Comparison of ENCODE assay signal across 1 cellular context in genomic region chr11:32427616-32427934, GRCh38.
TF ChIP-seq lines count a peak whose summit lies in the region.

No MANE protein-coding gene starts in this region.

TF ChIP-seq in K562, 482 proteins besides CTCF, POLR2A, EP300 and RAD21:
- TF ChIP-seq RBFOX2 (IDR thresholded peaks at IDR 0.05; ENCODE audit: low read depth, low read length) = peak; percentile 3; the same call in 1 of the 2 replicates
- no peak for TF ChIP-seq IRF2 (CRISPR knock-in tag; IDR thresholded peaks at IDR 0.05)
- TF ChIP-seq KLF6 (CRISPR knock-in tag; IDR thresholded peaks at IDR 0.05; ENCODE audit: borderline replicate concordance) = no peak
